8 cellular contexts compared by ENCODE assay signal in the genomic region with DNA sequence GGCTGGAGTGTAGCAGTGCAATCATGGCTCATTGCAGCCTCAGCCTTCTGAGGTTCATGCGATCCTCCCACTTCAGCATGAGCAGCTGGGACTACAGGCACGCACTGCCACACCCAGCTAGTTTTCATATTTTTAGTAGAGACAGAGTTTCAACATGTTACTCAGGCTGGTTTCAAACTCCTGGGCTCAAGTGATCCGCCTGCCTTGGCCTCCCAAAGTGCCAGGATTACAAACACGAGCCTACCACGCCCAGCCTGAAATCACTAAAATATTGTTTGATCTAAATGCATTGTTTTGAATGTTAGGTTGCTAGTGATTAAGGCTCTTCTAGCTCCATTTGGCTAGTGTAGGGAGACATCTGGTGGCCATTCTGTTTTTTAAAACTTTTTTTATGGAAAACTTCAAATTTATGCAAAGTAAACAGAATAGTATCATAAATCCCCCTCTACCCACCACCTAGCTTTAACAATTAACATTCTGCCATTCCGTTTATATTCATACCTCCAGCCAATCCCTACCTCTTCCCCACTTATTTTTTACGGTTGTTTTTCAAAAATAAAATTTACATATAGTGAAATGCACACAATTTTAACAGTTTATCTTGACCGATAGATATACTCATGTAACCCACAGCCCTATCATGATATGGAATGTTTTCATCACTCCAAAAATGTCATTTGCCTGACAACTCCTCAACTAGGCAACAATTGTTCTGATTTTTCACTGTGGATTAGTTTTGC. TPM values are rescaled to one million over a fixed set of nuclear protein-coding genes. Genes with fewer than 3 reads are reported as not detected.
DNase-seq lines count a peak whose midpoint lies in the region; ATAC-seq, FAIRE-seq and TF ChIP-seq lines count a peak whose summit lies in the region.

No MANE protein-coding gene starts in this region.

- peaks cover 0 to 7% (median 2%) of the 10 kb centered on the region in 3 donors for H3K27me3 Mint-ChIP-seq in CD14-positive monocyte (ENCODE audit: low read depth in 3 of 3)

- no peaks in the 10 kb centered on the region for H3K9me3 ChIP-seq in HepG2 (ENCODE audit: low read length)

- no peak overlapping the region for H3K27ac ChIP-seq in HepG2 (ENCODE audit: extremely low read length, insufficient read depth, low read length)

- peaks cover 0 to 6% (median 3%) of the 10 kb centered on the region in 7 donors for H3K9me3 Mint-ChIP-seq in CD14-positive monocyte

- peak; percentile 73 for FAIRE-seq in HepG2 (lab: Jason Lieb, UNC)

- H3K4me3 ChIP-seq in H7 (ENCODE audit: insufficient read depth, low read depth, low read length) (no peak overlapping the region), cardiac fibroblast (replicated peaks in 1 of 2; ENCODE audit: low read depth in 2 of 2, low read length in 2 of 2) (no peak overlapping the region), HepG2 (replicated peaks in 1 of 3; ENCODE audit: insufficient read depth in 1 of 3, low read depth in 2 of 3, low read length in 3 of 3) (no peak overlapping the region)

- peak; percentile 48 for TF ChIP-seq CTCF in CD14-positive monocyte (IDR thresholded peaks at IDR 0.05)
- TF ChIP-seq CTCF in cardiac fibroblast (IDR thresholded peaks at IDR 0.05; ENCODE audit: low read depth, low read length), result peak; percentile 48
- TF ChIP-seq CTCF in HepG2 (CRISPR knock-in tag; IDR thresholded peaks at IDR 0.05), result peak; percentile 63

- POLR2A ChIA-PET in HepG2 (lab: Yijun Ruan, JAX), result no interaction called here

- no TSS peak for BruUV-seq in HepG2 (replicated peaks; lab: Mats Ljungman, UMichigan)

- no peak overlapping the region for H3K4me3 Mint-ChIP-seq in CD14-positive monocyte

- H3K4me1 ChIP-seq in HepG2 (ENCODE audit: insufficient read depth, low read length), result peaks cover 16% of the 10 kb centered on the region

- CTCF ChIA-PET in HepG2 (lab: Yijun Ruan, JAX; ENCODE audit: low intra/inter-chr PET ratio, low total read pairs), result interaction anchor here (1.5 to 6.4 kb wide), 2 partner anchors 121 to 252 kb away, joined by 8 to 87 read pairs; no protein-coding TSS in a partner anchor

- H3K79me2 ChIP-seq in HepG2 (ENCODE audit: insufficient read depth, low read length), result no peaks in the 10 kb centered on the region

- TF ChIP-seq EP300 in HepG2 (IDR thresholded peaks at IDR 0.05; ENCODE audit: low read depth in 2 of 2, low read length in 2 of 2) (no peak), HepG2 (CRISPR knock-in tag; IDR thresholded peaks at IDR 0.05; ENCODE audit: borderline replicate concordance) (no peak)

- H3K27me3 ChIP-seq in H7 (ENCODE audit: control insufficient read depth, insufficient read depth, low read length) (no peaks in the 10 kb centered on the region), HepG2 (ENCODE audit: control insufficient read depth in 1 of 2, insufficient read depth in 2 of 2, low read length in 2 of 2) (no peaks in the 10 kb centered on the region)

- H3K9ac ChIP-seq in HepG2 (ENCODE audit: insufficient read depth, low read depth, low read length), result no peak overlapping the region

- TF ChIP-seq RAD21 in HepG2 (CRISPR knock-in tag; IDR thresholded peaks at IDR 0.05), result peak; percentile 66

- WGBS in HepG2 (ENCODE audit: low lambda C conversion rate), result 9% methylated on average over 8 of the region's 8 CpGs

- TF ChIP-seq POLR2A in HepG2 (IDR thresholded peaks at IDR 0.05; ENCODE audit: insufficient read depth in 1 of 2, low read depth in 2 of 2, low read length in 2 of 2), result no peak

- intact Hi-C loops in CD14-positive monocyte (cut with micrococcal nuclease) (no loop called here), HepG2 (cut with micrococcal nuclease; ENCODE audit: unreplicated experiment) (loop anchor here (1.0 kb wide), 2 partner anchors 121 to 251 kb away; no protein-coding TSS in a partner anchor)

- H3K36me3 ChIP-seq in H7 (replicated peaks; ENCODE audit: control insufficient read depth, insufficient read depth, low read length) (no peaks in the 10 kb centered on the region), HepG2 (replicated peaks in 1 of 2; ENCODE audit: control insufficient read depth in 1 of 2, insufficient read depth in 2 of 2, low read length in 2 of 2) (no peaks in the 10 kb centered on the region)

- no peaks in the 10 kb centered on the region for H3K36me3 Mint-ChIP-seq in CD14-positive monocyte

- H3K27ac Mint-ChIP-seq in CD14-positive monocyte, result no peak overlapping the region

- DNase-seq in CD14-positive monocyte (ENCODE audit: low spot score), result no peak
- DNase-seq in H7, result peak; percentile 49
- peak; percentile 31 to 58 for DNase-seq in NCI-H526 (lab: John Stamatoyannopoulos, UW)
- DNase-seq in cardiac fibroblast (ENCODE audit: low read depth in 2 of 2), result peak; percentile 65 to 77
- peak; percentile 32 for DNase-seq in HepG2 (ENCODE audit: low spot score)

- H3K4me2 ChIP-seq in HepG2 (ENCODE audit: low read depth, low read length), result no peak overlapping the region

- no peaks in the 10 kb centered on the region for H3K4me1 Mint-ChIP-seq in CD14-positive monocyte

- ATAC-seq in HepG2, result peak; percentile 21; the same call in 2 of the 3 replicates
- ATAC-seq in HG02763 (IDR thresholded peaks at IDR 0.05; ENCODE audit: unreplicated experiment), result no peak
- no peak for ATAC-seq in GM21360 (IDR thresholded peaks at IDR 0.05; ENCODE audit: unreplicated experiment)
- no peak for ATAC-seq in GM18519 (IDR thresholded peaks at IDR 0.05; ENCODE audit: low FRiP score, unreplicated experiment)

- no peaks in the 10 kb centered on the region for H4K20me1 ChIP-seq in HepG2 (ENCODE audit: insufficient read depth, low read length)

- no peak overlapping the region for H2AFZ ChIP-seq in HepG2 (ENCODE audit: low read length)

- in situ Hi-C loops in HepG2 (cut with HindIII; ENCODE audit: extremely low pct_ligation_motif_present, low pct_unique_long_range_greater_than_20kb), result loop anchor here (5.0 to 10.0 kb wide), 2 partner anchors 123 to 251 kb away; no protein-coding TSS in a partner anchor

TF ChIP-seq in HepG2, 621 proteins besides CTCF, POLR2A, EP300 and RAD21:
- TF ChIP-seq MAFK (conservative IDR thresholded peaks at IDR 0.05 in 1 of 2, IDR thresholded peaks at IDR 0.05 in 1 of 2; ENCODE audit: low read length in 2 of 2), result peak; percentile 29 to 41; a peak in 1 of 4 replicates
- TF ChIP-seq, protein P1, sequence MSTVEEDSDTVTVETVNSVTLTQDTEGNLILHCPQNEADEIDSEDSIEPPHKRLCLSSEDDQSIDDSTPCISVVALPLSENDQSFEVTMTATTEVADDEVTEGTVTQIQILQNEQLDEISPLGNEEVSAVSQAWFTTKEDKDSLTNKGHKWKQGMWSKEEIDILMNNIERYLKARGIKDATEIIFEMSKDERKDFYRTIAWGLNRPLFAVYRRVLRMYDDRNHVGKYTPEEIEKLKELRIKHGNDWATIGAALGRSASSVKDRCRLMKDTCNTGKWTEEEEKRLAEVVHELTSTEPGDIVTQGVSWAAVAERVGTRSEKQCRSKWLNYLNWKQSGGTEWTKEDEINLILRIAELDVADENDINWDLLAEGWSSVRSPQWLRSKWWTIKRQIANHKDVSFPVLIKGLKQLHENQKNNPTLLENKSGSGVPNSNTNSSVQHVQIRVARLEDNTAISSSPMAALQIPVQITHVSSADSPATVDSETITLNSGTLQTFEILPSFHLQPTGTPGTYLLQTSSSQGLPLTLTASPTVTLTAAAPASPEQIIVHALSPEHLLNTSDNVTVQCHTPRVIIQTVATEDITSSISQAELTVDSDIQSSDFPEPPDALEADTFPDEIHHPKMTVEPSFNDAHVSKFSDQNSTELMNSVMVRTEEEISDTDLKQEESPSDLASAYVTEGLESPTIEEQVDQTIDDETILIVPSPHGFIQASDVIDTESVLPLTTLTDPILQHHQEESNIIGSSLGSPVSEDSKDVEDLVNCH (CRISPR knock-in tag; IDR thresholded peaks at IDR 0.05), result no peak
- peak; percentile 77 for TF ChIP-seq SMC3 (IDR thresholded peaks at IDR 0.05; ENCODE audit: low read length)
- peak; percentile 85 for TF ChIP-seq STAG1 (CRISPR knock-in tag; IDR thresholded peaks at IDR 0.05)

RNA-seq across cellular contexts. Expression of a gene that starts 37.8 kb away (rescaled TPM):
- polyA plus RNA-seq in CD14-positive monocyte, result not detected
- 0.04 TPM in 1 of 2 replicates, not detected in the other for total RNA-seq in H7 (2014; rRNA removed; shearing (Covaris generic))
- not detected in 2 replicates for total RNA-seq in HepG2 (2016; rRNA removed; fragmentation: Illumina TruSeq; extraction: Trizol)
- total RNA-seq in HepG2 (2016; cell fraction: cytosol; rRNA removed; fragmentation: Illumina TruSeq; extraction: Trizol; ENCODE audit: low read depth), result not detected in 2 replicates
- total RNA-seq in HepG2 (2016; cell fraction: insoluble cytoplasmic fraction; rRNA removed; fragmentation: Illumina TruSeq; extraction: Trizol), result not detected in 2 replicates
- total RNA-seq in HepG2 (2016; cell fraction: membrane; rRNA removed; fragmentation: Illumina TruSeq; extraction: Trizol), result not detected in 2 replicates
- total RNA-seq in HepG2 (2016; cell fraction: nucleus; rRNA removed; fragmentation: Illumina TruSeq; extraction: Trizol), result not detected in 2 replicates
- polyA plus RNA-seq in HepG2 (2011; rRNA removed), result not detected in 2 replicates
- not detected in 2 replicates for polyA plus RNA-seq in HepG2 (2011; cell fraction: cytosol; rRNA removed)
- polyA plus RNA-seq in HepG2 (2011; cell fraction: nucleus; rRNA removed), result not detected in 2 replicates
- polyA plus RNA-seq in HepG2 (2012), result not detected in 2 replicates
- polyA plus RNA-seq in HepG2 (2016; cell fraction: cytosol; fragmentation: Illumina TruSeq; extraction: Trizol; ENCODE audit: low read depth), result not detected in 2 replicates
- not detected in 2 replicates for polyA plus RNA-seq in HepG2 (2016; cell fraction: insoluble cytoplasmic fraction; fragmentation: Illumina TruSeq; extraction: Trizol; ENCODE audit: low read depth)
- not detected in 2 replicates for polyA plus RNA-seq in HepG2 (2016; cell fraction: membrane; fragmentation: Illumina TruSeq; extraction: Trizol; ENCODE audit: low read depth)
- not detected in 2 replicates for polyA plus RNA-seq in HepG2 (2016; cell fraction: nucleus; fragmentation: Illumina TruSeq; extraction: Trizol; ENCODE audit: insufficient read depth, low read depth)
- not detected in 2 replicates for polyA minus RNA-seq in HepG2 (2011; rRNA and poly(A)+ RNA removed; ENCODE audit: low replicate concordance)
- polyA minus RNA-seq in HepG2 (2011; cell fraction: cytosol; rRNA and poly(A)+ RNA removed), result not detected in 2 replicates
- not detected in 2 replicates for polyA minus RNA-seq in HepG2 (2011; cell fraction: nucleus; rRNA and poly(A)+ RNA removed)
